Comparison of ENCODE assay signal across 9 cellular contexts in the genomic region with DNA sequence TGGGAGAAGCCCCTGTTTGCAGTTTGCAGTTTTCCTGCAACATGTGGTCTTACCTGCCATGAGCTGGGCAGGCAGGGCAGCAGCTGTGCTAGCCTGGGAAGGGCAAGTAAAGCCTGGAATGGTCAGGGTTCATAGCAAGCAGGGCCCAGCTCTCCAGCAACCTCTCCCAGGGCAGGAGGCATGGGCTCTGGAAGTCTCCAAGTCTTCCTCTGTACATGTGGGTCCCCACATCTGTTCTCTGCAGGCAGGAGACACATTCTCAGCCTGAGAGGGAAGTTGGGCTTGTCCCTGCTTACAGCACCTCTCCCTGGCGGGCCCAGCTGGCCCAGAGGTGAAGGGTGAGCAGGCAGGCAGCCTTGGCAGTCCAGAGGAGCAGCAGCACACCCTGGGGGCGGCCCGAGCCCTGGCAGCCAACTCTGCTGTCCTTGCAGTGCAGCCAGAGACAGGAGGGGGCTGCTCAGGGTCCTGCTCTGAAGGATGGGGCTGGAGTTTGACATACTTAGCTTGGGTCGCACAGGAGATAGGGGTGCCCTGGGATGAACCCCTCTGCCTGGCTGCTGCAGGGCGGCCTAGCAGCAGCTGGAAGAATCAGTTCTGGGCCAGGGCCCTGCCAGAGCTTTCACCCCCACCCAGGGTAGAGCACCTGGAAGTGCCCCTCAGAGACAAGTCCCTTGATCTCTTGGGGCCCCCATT.
DNase-seq lines count a peak whose midpoint lies in the region; ATAC-seq and TF ChIP-seq lines count a peak whose summit lies in the region.
"Had no signal": no experiment of that assay in that cellular context is flagged by ENCODE, and none has a peak within 500 bp of the region (broad histone marks: within the 10 kb centered on the region; RNA-seq: fewer than 3 reads in every experiment).

No MANE protein-coding gene starts in this region.

- TF ChIP-seq POLR2A in HCT116 (IDR thresholded peaks at IDR 0.05; ENCODE audit: borderline replicate concordance, extremely low read depth, insufficient read depth, insufficient read length) (no peak), heart left ventricle (IDR thresholded peaks at IDR 0.05) (no peak), gastrocnemius medialis (IDR thresholded peaks at IDR 0.05) (no peak)

- POLR2A ChIA-PET in HCT116 (lab: Charles Lee) = interaction anchor here (2.2 kb wide), 1 partner anchor 181 kb away, joined by 8 read pairs; a partner anchor contains a TSS

- H3K4me3 ChIP-seq in HCT116 (replicated peaks in 1 of 2; ENCODE audit: low read depth in 1 of 2, low read length in 2 of 2) (no peak overlapping the region), heart left ventricle (no peak overlapping the region), gastrocnemius medialis (no peak overlapping the region)
- H3K4me3 ChIP-seq: HAP-1 had no signal

- H2AFZ ChIP-seq in HCT116 (ENCODE audit: low read depth, low read length, poor library complexity, severe bottlenecking) = no peak overlapping the region

- no peaks in the 10 kb centered on the region for H3K79me2 ChIP-seq in HCT116 (ENCODE audit: insufficient read depth, low read length)

- no peak overlapping the region for H3K27ac ChIP-seq in HCT116 (ENCODE audit: low read depth, low read length)
- H3K27ac ChIP-seq in heart left ventricle = peak overlapping the region in 6 of 12 donors; percentile 24 to 98 (median 72)
- H3K27ac ChIP-seq in gastrocnemius medialis = peak overlapping the region; percentile 85 to 97 (median 88)

- H3K36me3 ChIP-seq in HCT116 (ENCODE audit: control insufficient read depth in 1 of 2, insufficient read depth in 2 of 2, low read length in 2 of 2) (no peaks in the 10 kb centered on the region), heart left ventricle (no peaks in the 10 kb centered on the region), gastrocnemius medialis (no peaks in the 10 kb centered on the region)
- H3K36me3 ChIP-seq: HAP-1 had no signal

- RAD21 ChIA-PET in HCT116 (lab: Charles Lee; ENCODE audit: low non-redundant PET in 1 of 2, low total read pairs in 2 of 2, uncharacterized antibody in 2 of 2, unreplicated experiment in 2 of 2) = interaction anchor here in 1 of 2 experiments (1.2 kb wide), 1 partner anchor 95 kb away, joined by 5 read pairs; no protein-coding TSS in a partner anchor

- H3K4me2 ChIP-seq in HCT116 (ENCODE audit: low read length) = no peak overlapping the region

- TF ChIP-seq CTCF in HCT116 (IDR thresholded peaks at IDR 0.05 in 2 of 3, conservative IDR thresholded peaks at IDR 0.05 in 1 of 3; ENCODE audit: borderline replicate concordance in 1 of 3, insufficient read depth in 1 of 3, low read depth in 2 of 3, low read length in 2 of 3) = peak; percentile 41 to 85 (median 43)
- peak; percentile 29 to 66 (median 50) for TF ChIP-seq CTCF in heart left ventricle (IDR thresholded peaks at IDR 0.05)
- TF ChIP-seq CTCF in gastrocnemius medialis (IDR thresholded peaks at IDR 0.05 in 4 of 5, conservative IDR thresholded peaks at IDR 0.05 in 1 of 5) = peak; percentile 31 to 64 (median 46)

- BruUV-seq in HCT116 (replicated peaks; lab: Mats Ljungman, UMichigan) = no TSS peak

- H3K9ac ChIP-seq in HCT116 (ENCODE audit: low read length) = no peak overlapping the region

- ATAC-seq in HCT116 (peak; percentile 66; the same call in 1 of the 2 replicates), heart left ventricle (peak; percentile 49 to 67 (median 55)), gastrocnemius medialis (no peak), GM19452 (IDR thresholded peaks at IDR 0.05; ENCODE audit: unreplicated experiment) (no peak), HG03571 (IDR thresholded peaks at IDR 0.05; ENCODE audit: unreplicated experiment) (no peak)

- H3K4me1 ChIP-seq in HCT116 (ENCODE audit: control insufficient read depth in 1 of 2, insufficient read depth in 2 of 2, low read length in 2 of 2) (no peaks in the 10 kb centered on the region), heart left ventricle (peaks cover 0 to 33% (median 4%) of the 10 kb centered on the region in 12 donors), gastrocnemius medialis (peaks cover 14 to 21% of the 10 kb centered on the region in 2 donors)
- H3K4me1 ChIP-seq: HAP-1 had no signal

- intact Hi-C loops in HCT116 (cut with micrococcal nuclease) = loop anchor here (1.0 to 5.0 kb wide), 4 partner anchors 121 to 284 kb away; no protein-coding TSS in a partner anchor
- intact Hi-C loops in heart left ventricle (cut with DNase I) = loop anchor here in 9 of 10 donors (1.0 to 10.0 kb wide), 13 partner anchors 41 to 286 kb away; a partner anchor contains a TSS
- intact Hi-C loops in gastrocnemius medialis (cut with DNase I; ENCODE audit: low total_unique reads) = loop anchor here (5.0 kb wide), 1 partner anchor 154 kb away; no protein-coding TSS in a partner anchor

- no peaks in the 10 kb centered on the region for H3K9me2 ChIP-seq in HCT116 (ENCODE audit: insufficient read depth)

- H4K20me1 ChIP-seq in HCT116 (ENCODE audit: insufficient read depth) = no peaks in the 10 kb centered on the region

- 50 to 86% (median 70%) methylated on average over 1 to 5 of the region's 5 CpGs for WGBS in heart left ventricle, 4 donors

- CTCF ChIA-PET in HCT116 (lab: Charles Lee) = interaction anchor here (0.9 to 2.0 kb wide), 3 partner anchors 177 to 182 kb away, joined by 3 to 11 read pairs (median 4); a partner anchor contains a TSS

- H3K27me3 ChIP-seq in HCT116 (ENCODE audit: insufficient read depth, low read length) (no peaks in the 10 kb centered on the region), heart left ventricle (peaks cover 0 to 7% (median 0%) of the 10 kb centered on the region in 9 donors), gastrocnemius medialis (no peaks in the 10 kb centered on the region)

- peak; percentile 30 for DNase-seq in AML-193 (lab: John Stamatoyannopoulos, UW)
- peak; percentile 10 for DNase-seq in HCT116 (ENCODE audit: low read depth, low spot score)
- peak; percentile 58 for DNase-seq in SW480 (ENCODE audit: low spot score)
- DNase-seq in heart left ventricle = peak in 4 of 5 donors; percentile 58 to 83 (median 67)
- DNase-seq in gastrocnemius medialis = peak in 1 of 2 donors; percentile 64
- DNase-seq in A172 (ENCODE audit: low spot score) = no peak

- in situ Hi-C loops in gastrocnemius medialis (cut with MboI; ENCODE audit: low sequenced_read_pairs in 4 of 4) = loop anchor here in 1 of 4 donors (10.0 kb wide), 1 partner anchor 186 kb away; no protein-coding TSS in a partner anchor

- peak; percentile 87 for TF ChIP-seq RAD21 in HCT116 (IDR thresholded peaks at IDR 0.05; ENCODE audit: low read depth)

- H3K9me3 ChIP-seq in HCT116 (ENCODE audit: control insufficient read depth in 1 of 2, insufficient read depth in 1 of 2, low read depth in 1 of 2, low read length in 2 of 2) (0 out of 4 replicates have a peak, but pooled peaks cover 0 to under 1% of the 10 kb centered on the region in 2 experiments), heart left ventricle (peaks cover 0 to 9% (median 0%) of the 10 kb centered on the region in 12 donors), gastrocnemius medialis (no peaks in the 10 kb centered on the region)
- H3K9me3 ChIP-seq: HAP-1 had no signal

TF ChIP-seq in HCT116, 20 proteins besides CTCF, POLR2A, EP300 and RAD21 (continues in another document):
- TF ChIP-seq CEBPB (IDR thresholded peaks at IDR 0.05; ENCODE audit: low read depth) (no peak), EZH2phosphoT487 (IDR thresholded peaks at IDR 0.05; ENCODE audit: borderline replicate concordance) (no peak), POLR2AphosphoS5 (IDR thresholded peaks at IDR 0.05; ENCODE audit: low read depth, low read length) (no peak), EZH2 (IDR thresholded peaks at IDR 0.05) (no peak), TCF7L2 (IDR thresholded peaks at IDR 0.05; ENCODE audit: borderline replicate concordance, extremely low read depth, insufficient read depth, insufficient read length) (no peak), SP1 (IDR thresholded peaks at IDR 0.05; ENCODE audit: low read depth) (no peak), YY1 (IDR thresholded peaks at IDR 0.05; ENCODE audit: extremely low read depth, insufficient replicate concordance, low read depth, low read length) (no peak), ELF1 (IDR thresholded peaks at IDR 0.05; ENCODE audit: borderline replicate concordance, low read depth) (no peak), EGR1 (IDR thresholded peaks at IDR 0.05; ENCODE audit: low read depth) (no peak), ZFX (IDR thresholded peaks at IDR 0.05) (no peak), ZNF274 (IDR thresholded peaks at IDR 0.05; ENCODE audit: low read depth, low read length) (no peak), CBX3 (IDR thresholded peaks at IDR 0.05; ENCODE audit: low read depth) (no peak), FOSL1 (IDR thresholded peaks at IDR 0.05; ENCODE audit: low read depth) (no peak)
- TF ChIP-seq, protein P1, sequence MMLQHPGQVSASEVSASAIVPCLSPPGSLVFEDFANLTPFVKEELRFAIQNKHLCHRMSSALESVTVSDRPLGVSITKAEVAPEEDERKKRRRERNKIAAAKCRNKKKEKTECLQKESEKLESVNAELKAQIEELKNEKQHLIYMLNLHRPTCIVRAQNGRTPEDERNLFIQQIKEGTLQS (IDR thresholded peaks at IDR 0.05) = no peak
- TF ChIP-seq, protein P2, sequence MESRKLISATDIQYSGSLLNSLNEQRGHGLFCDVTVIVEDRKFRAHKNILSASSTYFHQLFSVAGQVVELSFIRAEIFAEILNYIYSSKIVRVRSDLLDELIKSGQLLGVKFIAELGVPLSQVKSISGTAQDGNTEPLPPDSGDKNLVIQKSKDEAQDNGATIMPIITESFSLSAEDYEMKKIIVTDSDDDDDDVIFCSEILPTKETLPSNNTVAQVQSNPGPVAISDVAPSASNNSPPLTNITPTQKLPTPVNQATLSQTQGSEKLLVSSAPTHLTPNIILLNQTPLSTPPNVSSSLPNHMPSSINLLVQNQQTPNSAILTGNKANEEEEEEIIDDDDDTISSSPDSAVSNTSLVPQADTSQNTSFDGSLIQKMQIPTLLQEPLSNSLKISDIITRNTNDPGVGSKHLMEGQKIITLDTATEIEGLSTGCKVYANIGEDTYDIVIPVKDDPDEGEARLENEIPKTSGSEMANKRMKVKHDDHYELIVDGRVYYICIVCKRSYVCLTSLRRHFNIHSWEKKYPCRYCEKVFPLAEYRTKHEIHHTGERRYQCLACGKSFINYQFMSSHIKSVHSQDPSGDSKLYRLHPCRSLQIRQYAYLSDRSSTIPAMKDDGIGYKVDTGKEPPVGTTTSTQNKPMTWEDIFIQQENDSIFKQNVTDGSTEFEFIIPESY (IDR thresholded peaks at IDR 0.05; ENCODE audit: extremely low read depth, insufficient replicate concordance, low read length) = no peak
- TF ChIP-seq, protein P3, sequence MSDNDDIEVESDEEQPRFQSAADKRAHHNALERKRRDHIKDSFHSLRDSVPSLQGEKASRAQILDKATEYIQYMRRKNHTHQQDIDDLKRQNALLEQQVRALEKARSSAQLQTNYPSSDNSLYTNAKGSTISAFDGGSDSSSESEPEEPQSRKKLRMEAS (IDR thresholded peaks at IDR 0.05) = no peak

Comparison
In these comparisons a context has a peak if more than half of its experiments do, and no peak if none do; other contexts are left out.
1. ATAC-seq: peak in HCT116 (single experiment) and heart left ventricle (4 of 4); none in gastrocnemius medialis (0 of 2), GM19452 (single experiment) and HG03571 (single experiment).
2. Peak in every context shown above with its lines, with median percentiles within 50 percentile points of each other: CTCF ChIP-seq.